In genomic region chr17:44253021-44253420, GRCh38 we compare ENCODE assay signal across 24 cellular contexts. TPM values are rescaled to one million over a fixed set of nuclear protein-coding genes. Genes with fewer than 3 reads are reported as not detected.
DNase-seq lines count a peak whose midpoint lies in the region; ATAC-seq, FAIRE-seq and TF ChIP-seq lines count a peak whose summit lies in the region.
"Had no signal": no experiment of that assay in that cellular context is flagged by ENCODE, and none has a peak within 500 bp of the region (broad histone marks: within the 10 kb centered on the region; RNA-seq: fewer than 3 reads in every experiment).

No MANE protein-coding gene starts in this region.

- H3K27ac ChIP-seq in neuronal stem cell (replicated peaks; ENCODE audit: low read length) = no peak overlapping the region
- H3K27ac ChIP-seq: BLaER1 treated with 17β-estradiol and CSF1 and Interleukin-3, amounts not matched to agents 10 nM and 100 nM had no signal

- H2BK5ac ChIP-seq in neuronal stem cell (ENCODE audit: low read length) = no peak overlapping the region

- H4K91ac ChIP-seq in neuronal stem cell (ENCODE audit: low read depth, low read length, poor library complexity) = peak overlapping the region; percentile 66

- no peak overlapping the region for H2BK120ac ChIP-seq in neuronal stem cell (ENCODE audit: low read depth, low read length)

- H2AK5ac ChIP-seq in neuronal stem cell (ENCODE audit: low read depth, low read length) = peak overlapping the region; percentile 20

- H3K79me1 ChIP-seq in neuronal stem cell (ENCODE audit: low read depth, low read length) = no peaks in the 10 kb centered on the region

- H3K4ac ChIP-seq in neuronal stem cell (ENCODE audit: low read length) = no peak overlapping the region

- no peak for TF ChIP-seq CTCF in D721Med (IDR thresholded peaks at IDR 0.05; ENCODE audit: insufficient read depth, missing control alignments)

- H3K9ac ChIP-seq in neuronal stem cell (ENCODE audit: low read depth, low read length, poor library complexity) = no peak overlapping the region
- H3K9ac ChIP-seq: BLaER1 treated with 17β-estradiol and CSF1 and Interleukin-3, amounts not matched to agents 10 nM and 100 nM had no signal

- peak; percentile 13 for ATAC-seq in esophagus mucosa
- no peak for ATAC-seq in GM19455 (IDR thresholded peaks at IDR 0.05; ENCODE audit: unreplicated experiment)
- ATAC-seq: GM12878, GM23338, HCT116 had no signal

- H3K14ac ChIP-seq in neuronal stem cell (ENCODE audit: low read length) = peak overlapping the region; percentile 65

- H3K27me3 ChIP-seq in neuronal stem cell (ENCODE audit: control insufficient read depth in 3 of 3, insufficient read depth in 3 of 3, low read depth in 1 of 3, low read length in 3 of 3) = peaks cover 0 to 57% (median 3%) of the 10 kb centered on the region in 3 experiments
- H3K27me3 ChIP-seq: BE2C; BLaER1 treated with 17β-estradiol and CSF1 and Interleukin-3, amounts not matched to agents 10 nM and 100 nM had no signal

- FAIRE-seq in D721Med (lab: Jason Lieb, UNC) = no peak
- FAIRE-seq: A204.1, GM12878, GM19239 had no signal

- peak overlapping the region; percentile 30 for H2BK12ac ChIP-seq in neuronal stem cell (ENCODE audit: low read length)

- H3K18ac ChIP-seq in neuronal stem cell (ENCODE audit: low read length) = peak overlapping the region; percentile 87

- peaks cover 0 to 2% of the 10 kb centered on the region in 2 donors for H3K9me3 ChIP-seq in neuronal stem cell (replicated peaks in 1 of 2; ENCODE audit: control insufficient read depth in 2 of 2, insufficient read depth in 1 of 2, low read depth in 1 of 2, low read length in 2 of 2)
- H3K9me3 ChIP-seq: BE2C; BLaER1 treated with 17β-estradiol and CSF1 and Interleukin-3, amounts not matched to agents 10 nM and 100 nM had no signal

- no CpG with 5 or more reads among the region's 14 CpGs for WGBS in neuronal stem cell (ENCODE audit: extremely low coverage in 2 of 2, insufficient read length in 2 of 2, insufficient replicate concordance in 1 of 2), 2 donors

- H3K36me3 ChIP-seq in neuronal stem cell (replicated peaks in 1 of 2; ENCODE audit: control insufficient read depth in 2 of 2, insufficient read depth in 2 of 2, low read length in 2 of 2) = no peaks in the 10 kb centered on the region
- H3K36me3 ChIP-seq: BE2C; BLaER1 treated with 17β-estradiol and CSF1 and Interleukin-3, amounts not matched to agents 10 nM and 100 nM had no signal

- peak overlapping the region; percentile 30 for H2BK15ac ChIP-seq in neuronal stem cell (ENCODE audit: low read length)

- H4K8ac ChIP-seq in neuronal stem cell (ENCODE audit: low read depth, low read length) = peak overlapping the region; percentile 57

- no peak overlapping the region for H2AFZ ChIP-seq in neuronal stem cell (ENCODE audit: low read length)
- H2AFZ ChIP-seq: GM23338 had no signal

- H3K4me3 ChIP-seq in neuronal stem cell (ENCODE audit: low read length in 2 of 2) = no peak overlapping the region
- H3K4me3 ChIP-seq: BLaER1 treated with 17β-estradiol and CSF1 and Interleukin-3, amounts not matched to agents 10 nM and 100 nM; GM12878; GM23338 had no signal

- peak; percentile 9 for DNase-seq in 8988T
- DNase-seq in D721Med (ENCODE audit: insufficient read length, low spot score) = peak; percentile 18
- DNase-seq in neuronal stem cell (ENCODE audit: low spot score) = no peak
- DNase-seq in AG08396 (ENCODE audit: low spot score) = no peak
- DNase-seq: AML-193; BE2C; Calu3; CD4-positive, alpha-beta T cell; COR-L47; DMS 273 treated with DMSO at 0.1 percent for 48 hours; DMS79; EL; GDM1; H9 had no signal

- peaks cover 0 to 4% of the 10 kb centered on the region in 2 donors for H3K4me1 ChIP-seq in neuronal stem cell (ENCODE audit: control insufficient read depth in 2 of 2, insufficient read depth in 1 of 2, low read depth in 1 of 2, low read length in 2 of 2)
- H3K4me1 ChIP-seq: BE2C had no signal

- H3K4me2 ChIP-seq in neuronal stem cell (ENCODE audit: insufficient read depth, low read length, poor library complexity, severe bottlenecking) = no peak overlapping the region
- H3K4me2 ChIP-seq: BLaER1 treated with 17β-estradiol and CSF1 and Interleukin-3, amounts not matched to agents 10 nM and 100 nM; GM23338 had no signal

- H3K23ac ChIP-seq in neuronal stem cell (ENCODE audit: low read depth, low read length, poor library complexity) = no peak overlapping the region

RNA-seq across cellular contexts. Expression of gene SLC4A1, which starts 14.9 kb away (rescaled TPM):
- total RNA-seq in esophagus mucosa = not detected
- 0.03 TPM for polyA plus RNA-seq in neuronal stem cell (2013, experiment 1 of 2)
- not detected for polyA plus RNA-seq in neuronal stem cell (2013, experiment 2 of 2)
- total RNA-seq: Calu3; CD4-positive, alpha-beta T cell; GM12878; GM23338; H4; H9 had no signal
- polyA plus RNA-seq: AG04450, GM23338 had no signal

RNA-seq across cellular contexts. Expression of gene UBTF, which starts 33.5 kb away (rescaled TPM):
- total RNA-seq in esophagus mucosa = 60.7 TPM
- polyA plus RNA-seq in neuronal stem cell (2013, experiment 1 of 2) = 26.7 TPM
- polyA plus RNA-seq in neuronal stem cell (2013, experiment 2 of 2) = 27.4 TPM

RNA-seq across cellular contexts. Expression of gene ATXN7L3, which starts 53.3 kb away (rescaled TPM):
- total RNA-seq in esophagus mucosa = 61.6 TPM
- 45.0 TPM for polyA plus RNA-seq in neuronal stem cell (2013, experiment 1 of 2)
- polyA plus RNA-seq in neuronal stem cell (2013, experiment 2 of 2) = 44.5 TPM

RNA-seq across cellular contexts. Expression of gene RUNDC3A, which starts 55.4 kb away (rescaled TPM):
- 6.0 TPM for total RNA-seq in esophagus mucosa
- polyA plus RNA-seq in neuronal stem cell (2013, experiment 1 of 2) = 0.25 TPM
- polyA plus RNA-seq in neuronal stem cell (2013, experiment 2 of 2) = 0.19 TPM
- total RNA-seq: CD4-positive, alpha-beta T cell; GM12878; H4 had no signal

Comparison
In these comparisons a context has a peak if more than half of its experiments do, and no peak if none do; other contexts are left out.
1. DNase-seq: peak in 8988T (single experiment) and D721Med (single experiment); none in neuronal stem cell (single experiment) and AG08396 (single experiment).